In genomic region chr1:17276568-17276967, GRCh38 we compare ENCODE assay signal across 11 cellular contexts. TPM values are rescaled to one million over a fixed set of nuclear protein-coding genes. Genes with fewer than 3 reads are reported as not detected.
DNase-seq lines count a peak whose midpoint lies in the region; ATAC-seq and TF ChIP-seq lines count a peak whose summit lies in the region.
"Had no signal": no experiment of that assay in that cellular context is flagged by ENCODE, and none has a peak within 500 bp of the region (broad histone marks: within the 10 kb centered on the region; RNA-seq: fewer than 3 reads in every experiment).

No MANE protein-coding gene starts in this region.

- DNase-seq in cardiac septum (ENCODE audit: low spot score), result peak; percentile 87
- DNase-seq in heart right ventricle, result no peak
- DNase-seq in PC-3, result peak; percentile 94
- DNase-seq in chondrocyte (ENCODE audit: low spot score), result peak; percentile 80
- DNase-seq in upper lobe of right lung, result peak; percentile 64
- DNase-seq in activated T-cell treated with anti-CD3 and anti-CD28 coated beads, Interleukin-2, amount 50 U/mL, for 24 hours, result no peak
- DNase-seq: activated CD4-positive, alpha-beta T cell treated with anti-CD3 and anti-CD28 coated beads, Interleukin-2, amount 50 U/mL, for 1 hour; stimulated activated naive CD8-positive, alpha-beta T cell treated with anti-CD3 and anti-CD28 coated beads, Interleukin-15, amount 100 ng/mL, for 72 hours had no signal

- no peaks in the 10 kb centered on the region for H3K9me2 ChIP-seq in PC-3 (replicated peaks; ENCODE audit: low read length)

- TF ChIP-seq CTCF in heart right ventricle (IDR thresholded peaks at IDR 0.05) (no peak), PC-3 (conservative IDR thresholded peaks at IDR 0.05; ENCODE audit: low read depth, low read length) (peak; percentile 63), chondrocyte (IDR thresholded peaks at IDR 0.05) (no peak), upper lobe of right lung (IDR thresholded peaks at IDR 0.05) (no peak)

- H3K36me3 ChIP-seq in heart right ventricle, result no peaks in the 10 kb centered on the region
- no peaks in the 10 kb centered on the region for H3K36me3 ChIP-seq in PC-3 (ENCODE audit: low read depth, low read length)
- no peaks in the 10 kb centered on the region for H3K36me3 ChIP-seq in upper lobe of right lung

- peak overlapping the region; percentile 27; the same call in 1 of the 2 replicates for H3K9ac ChIP-seq in PC-3 (ENCODE audit: low read length)

- H3K79me2 ChIP-seq in PC-3 (ENCODE audit: low read length), result no peaks in the 10 kb centered on the region

- intact Hi-C loops in cardiac septum (cut with DNase I), result no loop called here
- intact Hi-C loops in heart right ventricle (cut with DNase I), result no loop called here
- intact Hi-C loops in PC-3 (cut with micrococcal nuclease), result no loop called here
- intact Hi-C loops in upper lobe of right lung (cut with DNase I), result no loop called here

- H3K27ac Mint-ChIP-seq in chondrocyte (ENCODE audit: unreplicated experiment), result no peak overlapping the region
- H3K27ac Mint-ChIP-seq in activated T-cell treated with anti-CD3 and anti-CD28 coated beads, Interleukin-2, amount 50 U/mL, for 24 hours, result no peak overlapping the region

- 62 to 64% methylated on average over 11 of the region's 11 CpGs for WGBS in heart right ventricle, 2 donors

- H3K9me3 Mint-ChIP-seq in chondrocyte (ENCODE audit: low read depth), result no peaks in the 10 kb centered on the region
- no peaks in the 10 kb centered on the region for H3K9me3 Mint-ChIP-seq in activated T-cell treated with anti-CD3 and anti-CD28 coated beads, Interleukin-2, amount 50 U/mL, for 24 hours
- H3K9me3 Mint-ChIP-seq: stimulated activated naive CD8-positive, alpha-beta T cell treated with anti-CD3 and anti-CD28 coated beads, Interleukin-15, amount 100 ng/mL, for 72 hours had no signal

- no peaks in the 10 kb centered on the region for H3K9me3 ChIP-seq in heart right ventricle
- H3K9me3 ChIP-seq in PC-3 (ENCODE audit: low read length), result no peaks in the 10 kb centered on the region
- no peaks in the 10 kb centered on the region for H3K9me3 ChIP-seq in upper lobe of right lung

- H3K27me3 Mint-ChIP-seq in chondrocyte (ENCODE audit: low read depth), result no peaks in the 10 kb centered on the region
- H3K27me3 Mint-ChIP-seq in activated T-cell treated with anti-CD3 and anti-CD28 coated beads, Interleukin-2, amount 50 U/mL, for 24 hours, result peaks cover 21% of the 10 kb centered on the region

- peak overlapping the region; percentile 49 for H2AFZ ChIP-seq in PC-3 (ENCODE audit: low read length)

- H3K36me3 Mint-ChIP-seq in chondrocyte (ENCODE audit: low read depth), result no peaks in the 10 kb centered on the region
- H3K36me3 Mint-ChIP-seq in activated T-cell treated with anti-CD3 and anti-CD28 coated beads, Interleukin-2, amount 50 U/mL, for 24 hours (ENCODE audit: low read depth), result no peaks in the 10 kb centered on the region

- CTCF ChIA-PET in PC-3 (lab: Charles Lee), result interaction anchor here (0.5 to 1.0 kb wide), 5 partner anchors 11 to 152 kb away, joined by 3 to 10 read pairs (median 4); no protein-coding TSS in a partner anchor

- BruUV-seq in PC-3 (replicated peaks; lab: Mats Ljungman, UMichigan), result no TSS peak

- POLR2A ChIA-PET in PC-3 (lab: Charles Lee; ENCODE audit: unreplicated experiment), result interaction anchor here (1.0 kb wide), 1 partner anchor 43 kb away, joined by 3 read pairs; no protein-coding TSS in a partner anchor

- H3K4me1 ChIP-seq in heart right ventricle, result peaks cover 0 to 12% (median 0%) of the 10 kb centered on the region in 9 donors
- peaks cover 10% of the 10 kb centered on the region for H3K4me1 ChIP-seq in PC-3 (ENCODE audit: insufficient read depth, low read length)
- peaks cover under 1% of the 10 kb centered on the region for H3K4me1 ChIP-seq in upper lobe of right lung

- no peak overlapping the region for H3K4me3 ChIP-seq in heart right ventricle
- H3K4me3 ChIP-seq in PC-3 (ENCODE audit: low read length), result no peak overlapping the region
- no peak overlapping the region for H3K4me3 ChIP-seq in upper lobe of right lung

- peak overlapping the region; percentile 66 for H3K4me2 ChIP-seq in PC-3 (ENCODE audit: low read length)

- no peaks in the 10 kb centered on the region for H3F3A ChIP-seq in PC-3 (ENCODE audit: low read length, unreplicated experiment)

- ATAC-seq in heart right ventricle, result no peak
- ATAC-seq in PC-3, result peak; percentile 93
- ATAC-seq in upper lobe of right lung, result peak; percentile 51
- no peak for ATAC-seq in HG02588 (IDR thresholded peaks at IDR 0.05; ENCODE audit: unreplicated experiment)
- ATAC-seq in GM21515 (IDR thresholded peaks at IDR 0.05; ENCODE audit: unreplicated experiment), result no peak
- ATAC-seq: stimulated activated naive CD8-positive, alpha-beta T cell treated with anti-CD3 and anti-CD28 coated beads, Interleukin-15, amount 100 ng/mL, for 72 hours had no signal

- H4K20me1 ChIP-seq in PC-3 (ENCODE audit: low read length), result no peaks in the 10 kb centered on the region

- H3K27me3 ChIP-seq in heart right ventricle (peaks cover 8 to 54% (median 41%) of the 10 kb centered on the region in 7 donors), PC-3 (ENCODE audit: low read length) (no peaks in the 10 kb centered on the region), upper lobe of right lung (peaks cover 11% of the 10 kb centered on the region)

- H3K4me1 Mint-ChIP-seq in chondrocyte (ENCODE audit: low read depth), result no peaks in the 10 kb centered on the region
- no peaks in the 10 kb centered on the region for H3K4me1 Mint-ChIP-seq in activated T-cell treated with anti-CD3 and anti-CD28 coated beads, Interleukin-2, amount 50 U/mL, for 24 hours (ENCODE audit: low read depth)
- H3K4me1 Mint-ChIP-seq: stimulated activated naive CD8-positive, alpha-beta T cell treated with anti-CD3 and anti-CD28 coated beads, Interleukin-15, amount 100 ng/mL, for 72 hours had no signal

- H3K4me3 Mint-ChIP-seq in chondrocyte (ENCODE audit: unreplicated experiment), result no peak overlapping the region
- no peak overlapping the region for H3K4me3 Mint-ChIP-seq in activated T-cell treated with anti-CD3 and anti-CD28 coated beads, Interleukin-2, amount 50 U/mL, for 24 hours
- H3K4me3 Mint-ChIP-seq: stimulated activated naive CD8-positive, alpha-beta T cell treated with anti-CD3 and anti-CD28 coated beads, Interleukin-15, amount 100 ng/mL, for 72 hours had no signal

- H3K27ac ChIP-seq in heart right ventricle (no peak overlapping the region), PC-3 (ENCODE audit: low read length) (peak overlapping the region; percentile 61), upper lobe of right lung (no peak overlapping the region)

RNA-seq across cellular contexts. Expression of gene PADI3, which starts 27.7 kb away (rescaled TPM):
- total RNA-seq in cardiac septum (not detected), heart right ventricle (not detected), PC-3 (2014; rRNA removed) (0.26 TPM in 1 of 2 replicates, not detected in the other), chondrocyte (not detected in 3 replicates), upper lobe of right lung (not detected)
- polyA plus RNA-seq in heart right ventricle, result not detected
- polyA plus RNA-seq: BJ had no signal

RNA-seq across cellular contexts. Expression of gene PADI4, which starts 31.4 kb away (rescaled TPM):
- total RNA-seq in cardiac septum (2.7 TPM), heart right ventricle (1 to 10 TPM in 2 of 10 donors, under 1 TPM in 7, not detected in 1; 0.15 to 3.0 (median 0.61) TPM), PC-3 (2014; rRNA removed) (0.04 and 0.92 TPM in 2 replicates), chondrocyte (0.60 TPM in 1 of 3 replicates, not detected in the others), upper lobe of right lung (2.3 TPM)
- polyA plus RNA-seq in heart right ventricle, result under 1 TPM in 1 of 2 donors, not detected in 1; 0.06 TPM
- polyA plus RNA-seq: BJ had no signal

Comparison
In these comparisons a context has a peak if more than half of its experiments do, and no peak if none do; other contexts are left out.
1. DNase-seq: peak in cardiac septum (single experiment), PC-3 (single experiment), chondrocyte (single experiment) and upper lobe of right lung (single experiment); none in heart right ventricle (0 of 2) and activated T-cell treated with anti-CD3 and anti-CD28 coated beads, Interleukin-2, amount 50 U/mL, for 24 hours (single experiment).
2. ATAC-seq: peak in PC-3 (single experiment) and upper lobe of right lung (single experiment); none in heart right ventricle (0 of 8), HG02588 (single experiment) and GM21515 (single experiment).